ENCODE assay signal across 22 cellular contexts in the genomic region with DNA sequence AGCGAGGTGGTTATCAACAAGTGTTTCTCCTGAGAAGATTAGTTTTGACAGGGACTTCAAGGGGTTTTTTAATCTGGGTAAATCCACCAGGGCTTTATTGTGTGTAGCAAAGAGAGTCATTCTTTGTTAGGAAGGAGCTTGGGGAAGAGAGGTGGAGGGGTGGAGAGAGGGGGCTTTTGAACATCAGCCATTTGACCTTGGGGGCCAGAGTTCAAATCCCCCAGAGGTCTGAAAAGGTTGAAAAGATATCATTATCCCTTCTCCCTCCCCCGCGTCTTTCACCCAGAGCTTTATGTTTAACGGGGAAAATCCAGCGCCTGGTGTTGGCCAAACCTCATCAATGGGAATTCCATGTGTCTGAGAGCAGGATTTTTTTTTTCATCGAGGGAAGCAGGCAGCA.
DNase-seq lines count a peak whose midpoint lies in the region; ATAC-seq and TF ChIP-seq lines count a peak whose summit lies in the region.
"Had no signal": no experiment of that assay in that cellular context is flagged by ENCODE, and none has a peak within 500 bp of the region (broad histone marks: within the 10 kb centered on the region; RNA-seq: fewer than 3 reads in every experiment).

No MANE protein-coding gene starts in this region.

- peaks cover 62% of the 10 kb centered on the region for H3K27me3 ChIP-seq in GM23338 (ENCODE audit: insufficient read depth)
- H3K27me3 ChIP-seq in neuron (ENCODE audit: insufficient read depth, low read length) = no peaks in the 10 kb centered on the region

- no peaks in the 10 kb centered on the region for H3K79me2 ChIP-seq in GM23338 (replicated peaks; ENCODE audit: insufficient read depth)

- TF ChIP-seq CTCF in GM23338 (conservative IDR thresholded peaks at IDR 0.05; ENCODE audit: low read depth in 2 of 2) = no peak
- TF ChIP-seq CTCF in chondrocyte (IDR thresholded peaks at IDR 0.05) = no peak

- H3K27me3 Mint-ChIP-seq in GM23338 (ENCODE audit: insufficient read depth, low read depth, poor library complexity) (peaks cover 12% of the 10 kb centered on the region), T-helper 17 cell (peaks cover 79% of the 10 kb centered on the region), chondrocyte (ENCODE audit: low read depth) (peaks cover 77% of the 10 kb centered on the region)

- DNase-seq in GM23338 (ENCODE audit: low spot score) (no peak), T-helper 17 cell (no peak), chondrocyte (ENCODE audit: low spot score) (no peak)
- no peak for DNase-seq in stimulated activated naive CD4-positive, alpha-beta T cell (lab: John Stamatoyannopoulos, UW)
- DNase-seq: activated CD4-positive, alpha-beta T cell treated with anti-CD3 and anti-CD28 coated beads for 48 hours; activated CD8-positive, alpha-beta memory T cell treated with anti-CD3 and anti-CD28 coated beads, Interleukin-2, amount 50 U/mL, for 4 hours; activated naive CD8-positive, alpha-beta T cell treated with anti-CD3 and anti-CD28 coated beads, Interleukin-2, amount 10 ng/mL, durations not matched to agents 7 days and 5 days; effector memory CD4-positive, alpha-beta T cell; HFFc6; left cardiac atrium; naive B cell; NCI-H1105 treated with DMSO at 0.1 percent for 48 hours; NCI-H2081 treated with DMSO at 0.1 percent for 48 hours; NK-92 treated with Interleukin-12 subunit alpha and Interleukin-12 subunit beta, amount 100 ng/mL, for 24 hours had no signal

- H3K4me3 Mint-ChIP-seq in GM23338 (peak overlapping the region; percentile 77), T-helper 17 cell (no peak overlapping the region), chondrocyte (ENCODE audit: unreplicated experiment) (no peak overlapping the region)
- H3K4me3 Mint-ChIP-seq: activated naive CD8-positive, alpha-beta T cell treated with anti-CD3 and anti-CD28 coated beads, Interleukin-2, amount 10 ng/mL, durations not matched to agents 7 days and 5 days; HFFc6; memory B cell had no signal

- no peaks in the 10 kb centered on the region for H4K20me1 ChIP-seq in GM23338 (replicated peaks; ENCODE audit: insufficient read depth)

- peak overlapping the region; percentile 55 for H3K4me3 ChIP-seq in GM23338
- peak overlapping the region; percentile 5 for H3K4me3 ChIP-seq in iPS-11a (ENCODE audit: low read depth, low read length)
- H3K4me3 ChIP-seq in neuron (ENCODE audit: low read length) = peak overlapping the region; percentile 38
- H3K4me3 ChIP-seq: gastroesophageal sphincter, SJSA1 had no signal

- peaks cover 18% of the 10 kb centered on the region for H3K9me2 ChIP-seq in GM23338 (ENCODE audit: insufficient read depth)

- H3K4me1 Mint-ChIP-seq in GM23338 (peaks cover 67% of the 10 kb centered on the region), T-helper 17 cell (peaks cover 5% of the 10 kb centered on the region), chondrocyte (ENCODE audit: low read depth) (peaks cover 22% of the 10 kb centered on the region)

- H3K4me2 ChIP-seq in GM23338 = peak overlapping the region; percentile 95

- H3K27ac ChIP-seq in GM23338 (ENCODE audit: low read depth) = no peak overlapping the region
- H3K27ac ChIP-seq: gastroesophageal sphincter, SJSA1 had no signal

- H3K27ac Mint-ChIP-seq in GM23338 (no peak overlapping the region), T-helper 17 cell (peak overlapping the region; percentile 19), chondrocyte (ENCODE audit: unreplicated experiment) (no peak overlapping the region)
- H3K27ac Mint-ChIP-seq: activated naive CD8-positive, alpha-beta T cell treated with anti-CD3 and anti-CD28 coated beads, Interleukin-2, amount 10 ng/mL, durations not matched to agents 7 days and 5 days; activated T-helper 2 cell treated with anti-CD3 and anti-CD28 coated beads, Interferon-gamma antibody, Interleukin-2, Interleukin-4, amounts not matched to agents 10 μg/mL and 5 μg/mL and 100 μg/mL, durations not matched to agents 14 hours and 24 hours and 36 hours; HFFc6; memory B cell; naive B cell had no signal

- no peaks in the 10 kb centered on the region for H3F3A ChIP-seq in GM23338 (replicated peaks; ENCODE audit: low read depth)

- no peaks in the 10 kb centered on the region for H3K36me3 Mint-ChIP-seq in GM23338 (ENCODE audit: low read depth)
- H3K36me3 Mint-ChIP-seq in T-helper 17 cell (ENCODE audit: low read depth) = peaks cover 2% of the 10 kb centered on the region
- no peaks in the 10 kb centered on the region for H3K36me3 Mint-ChIP-seq in chondrocyte (ENCODE audit: low read depth)
- H3K36me3 Mint-ChIP-seq: activated naive CD8-positive, alpha-beta T cell treated with anti-CD3 and anti-CD28 coated beads, Interleukin-2, amount 10 ng/mL, durations not matched to agents 7 days and 5 days; memory B cell; naive B cell had no signal

- H2AFZ ChIP-seq in GM23338 = peak overlapping the region; percentile 96
- peak overlapping the region; percentile 44 for H2AFZ ChIP-seq in neuron (ENCODE audit: low read depth, low read length)

- H3K36me3 ChIP-seq in GM23338 (ENCODE audit: insufficient read depth) (no peaks in the 10 kb centered on the region), neuron (ENCODE audit: insufficient read depth, low read length) (no peaks in the 10 kb centered on the region)
- H3K36me3 ChIP-seq: gastroesophageal sphincter, SJSA1 had no signal

- ATAC-seq in GM23338 (no peak; the same call in 2 of the 3 replicates), T-helper 17 cell (no peak), GM21515 (IDR thresholded peaks at IDR 0.05; ENCODE audit: unreplicated experiment) (no peak), HG03520 (IDR thresholded peaks at IDR 0.05; ENCODE audit: unreplicated experiment) (no peak)
- ATAC-seq: gastroesophageal sphincter had no signal

- H3K4me1 ChIP-seq in GM23338 (ENCODE audit: insufficient read depth) = peaks cover 60% of the 10 kb centered on the region
- H3K4me1 ChIP-seq in neuron (ENCODE audit: insufficient read depth, low read length) = peaks cover 54% of the 10 kb centered on the region
- H3K4me1 ChIP-seq: SJSA1 had no signal

- H3K9me3 Mint-ChIP-seq in GM23338 (no peaks in the 10 kb centered on the region), chondrocyte (ENCODE audit: low read depth) (no peaks in the 10 kb centered on the region)
- H3K9me3 Mint-ChIP-seq: activated naive CD8-positive, alpha-beta T cell treated with anti-CD3 and anti-CD28 coated beads, Interleukin-2, amount 10 ng/mL, durations not matched to agents 7 days and 5 days; activated T-helper 2 cell treated with anti-CD3 and anti-CD28 coated beads, Interferon-gamma antibody, Interleukin-2, Interleukin-4, amounts not matched to agents 10 μg/mL and 5 μg/mL and 100 μg/mL, durations not matched to agents 14 hours and 24 hours and 36 hours; HFFc6; memory B cell had no signal

- no peaks in the 10 kb centered on the region for H3K9me3 ChIP-seq in T-helper 17 cell (ENCODE audit: control insufficient read depth, low read length, poor library complexity, severe bottlenecking)
- H3K9me3 ChIP-seq in neuron (ENCODE audit: low read length) = no peaks in the 10 kb centered on the region
- H3K9me3 ChIP-seq: gastroesophageal sphincter, SJSA1 had no signal

TF ChIP-seq in GM23338, 12 proteins besides CTCF, POLR2A, EP300 and RAD21 (continues in another document):
- no peak for TF ChIP-seq EZH2phosphoT487 (IDR thresholded peaks at IDR 0.05; ENCODE audit: unreplicated experiment)

Comparison
In these comparisons a context has a peak if more than half of its experiments do, and no peak if none do; other contexts are left out.
1. H3K4me3 ChIP-seq: peak in every context shown above with its lines; median percentile 55 in GM23338; 38 in neuron; 5 in iPS-11a.